Comparison of ENCODE assay signal across 1 cellular context in genomic region chr1:153794671-153795324, GRCh38.
TF ChIP-seq lines count a peak whose summit lies in the region.

No MANE protein-coding gene starts in this region.

TF ChIP-seq in neural cell, 6 proteins besides CTCF, POLR2A, EP300 and RAD21 (continued from another document):
- TF ChIP-seq, protein P1, sequence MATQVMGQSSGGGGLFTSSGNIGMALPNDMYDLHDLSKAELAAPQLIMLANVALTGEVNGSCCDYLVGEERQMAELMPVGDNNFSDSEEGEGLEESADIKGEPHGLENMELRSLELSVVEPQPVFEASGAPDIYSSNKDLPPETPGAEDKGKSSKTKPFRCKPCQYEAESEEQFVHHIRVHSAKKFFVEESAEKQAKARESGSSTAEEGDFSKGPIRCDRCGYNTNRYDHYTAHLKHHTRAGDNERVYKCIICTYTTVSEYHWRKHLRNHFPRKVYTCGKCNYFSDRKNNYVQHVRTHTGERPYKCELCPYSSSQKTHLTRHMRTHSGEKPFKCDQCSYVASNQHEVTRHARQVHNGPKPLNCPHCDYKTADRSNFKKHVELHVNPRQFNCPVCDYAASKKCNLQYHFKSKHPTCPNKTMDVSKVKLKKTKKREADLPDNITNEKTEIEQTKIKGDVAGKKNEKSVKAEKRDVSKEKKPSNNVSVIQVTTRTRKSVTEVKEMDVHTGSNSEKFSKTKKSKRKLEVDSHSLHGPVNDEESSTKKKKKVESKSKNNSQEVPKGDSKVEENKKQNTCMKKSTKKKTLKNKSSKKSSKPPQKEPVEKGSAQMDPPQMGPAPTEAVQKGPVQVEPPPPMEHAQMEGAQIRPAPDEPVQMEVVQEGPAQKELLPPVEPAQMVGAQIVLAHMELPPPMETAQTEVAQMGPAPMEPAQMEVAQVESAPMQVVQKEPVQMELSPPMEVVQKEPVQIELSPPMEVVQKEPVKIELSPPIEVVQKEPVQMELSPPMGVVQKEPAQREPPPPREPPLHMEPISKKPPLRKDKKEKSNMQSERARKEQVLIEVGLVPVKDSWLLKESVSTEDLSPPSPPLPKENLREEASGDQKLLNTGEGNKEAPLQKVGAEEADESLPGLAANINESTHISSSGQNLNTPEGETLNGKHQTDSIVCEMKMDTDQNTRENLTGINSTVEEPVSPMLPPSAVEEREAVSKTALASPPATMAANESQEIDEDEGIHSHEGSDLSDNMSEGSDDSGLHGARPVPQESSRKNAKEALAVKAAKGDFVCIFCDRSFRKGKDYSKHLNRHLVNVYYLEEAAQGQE (IDR thresholded peaks at IDR 0.05; ENCODE audit: borderline replicate concordance) = no peak
- no peak for TF ChIP-seq TAF1 (IDR thresholded peaks at IDR 0.05; ENCODE audit: low read depth)
- no peak for TF ChIP-seq MXI1 (conservative IDR thresholded peaks at IDR 0.05; ENCODE audit: poor library complexity, severe bottlenecking)
- TF ChIP-seq SMC3 (conservative IDR thresholded peaks at IDR 0.05; ENCODE audit: poor library complexity) = no peak
- TF ChIP-seq EZH2 (IDR thresholded peaks at IDR 0.05; ENCODE audit: borderline replicate concordance, insufficient read depth, low read length, poor library complexity, severe bottlenecking) = no peak
TF ChIP-seq in neural cell: peak in this region for 0.
